16 cellular contexts compared by ENCODE assay signal in genomic region chr13:107141767-107142166, GRCh38.
A peak's percentile ranks its signal among the peaks of the same experiment; 100 is the strongest.
DNase-seq lines count a peak whose midpoint lies in the region; ATAC-seq and TF ChIP-seq lines count a peak whose summit lies in the region.
"Had no signal": no experiment of that assay in that cellular context is flagged by ENCODE, and none has a peak within 500 bp of the region (broad histone marks: within the 10 kb centered on the region; RNA-seq: fewer than 3 reads in every experiment).

No MANE protein-coding gene starts in this region.

- H3K9me3 ChIP-seq in SK-N-SH, result no peaks in the 10 kb centered on the region
- H3K9me3 ChIP-seq in left ventricle myocardium inferior (replicated peaks), result no peaks in the 10 kb centered on the region
- H3K9me3 ChIP-seq in heart left ventricle, result peaks cover 0 to 4% (median 0%) of the 10 kb centered on the region in 12 donors
- H3K9me3 ChIP-seq: A549; BLaER1 treated with 17β-estradiol and CSF1 and Interleukin-3, amounts not matched to agents 10 nM and 100 nM had no signal

- H3K4me1 ChIP-seq in SK-N-SH (ENCODE audit: control insufficient read depth in 1 of 2, insufficient read depth in 2 of 2, low read depth in 1 of 2, low read length in 1 of 2) (peaks cover 0 to 4% of the 10 kb centered on the region in 2 experiments; a peak in 2 of 4 replicates), left ventricle myocardium inferior (peaks cover 29% of the 10 kb centered on the region), heart left ventricle (peaks cover 0 to 35% (median 13%) of the 10 kb centered on the region in 12 donors)
- H3K4me1 ChIP-seq: A549; BLaER1 treated with 17β-estradiol and CSF1 and Interleukin-3, amounts not matched to agents 10 nM and 100 nM had no signal

- no peak for TF ChIP-seq RAD21 in SK-N-SH (IDR thresholded peaks at IDR 0.05; ENCODE audit: low read length)

- H3K4me3 ChIP-seq in SK-N-SH (ENCODE audit: low read depth in 2 of 2, low read length in 1 of 2) (no peak overlapping the region), left ventricle myocardium inferior (no peak overlapping the region), heart left ventricle (no peak overlapping the region)
- H3K4me3 ChIP-seq: A549; BLaER1 treated with 17β-estradiol and CSF1 and Interleukin-3, amounts not matched to agents 10 nM and 100 nM had no signal

- no peak overlapping the region for H3K9ac ChIP-seq in SK-N-SH
- H3K9ac ChIP-seq: BLaER1 treated with 17β-estradiol and CSF1 and Interleukin-3, amounts not matched to agents 10 nM and 100 nM had no signal

- CTCF ChIA-PET in SK-N-SH (lab: Yijun Ruan, JAX), result no interaction called here

- no peak overlapping the region for H3K4me2 ChIP-seq in SK-N-SH
- H3K4me2 ChIP-seq: A549; BLaER1 treated with 17β-estradiol and CSF1 and Interleukin-3, amounts not matched to agents 10 nM and 100 nM had no signal

- POLR2A ChIA-PET in SK-N-SH (lab: Yijun Ruan, JAX), result no interaction called here

- no peak overlapping the region for H2AFZ ChIP-seq in SK-N-SH (ENCODE audit: low read depth)

- H3K27me3 ChIP-seq in SK-N-SH (ENCODE audit: insufficient read depth) (no peaks in the 10 kb centered on the region), left ventricle myocardium inferior (ENCODE audit: low read depth) (no peaks in the 10 kb centered on the region), heart left ventricle (no peaks in the 10 kb centered on the region)
- H3K27me3 ChIP-seq: BLaER1 treated with 17β-estradiol and CSF1 and Interleukin-3, amounts not matched to agents 10 nM and 100 nM had no signal

- no peaks in the 10 kb centered on the region for H3F3A ChIP-seq in SK-N-SH (replicated peaks; ENCODE audit: insufficient read depth)

- WGBS in SK-N-SH (ENCODE audit: low lambda C conversion rate), result 46% methylated on average over 3 of the region's 3 CpGs
- 45 to 56% (median 55%) methylated on average over 3 of the region's 3 CpGs for WGBS in heart left ventricle, 4 donors

- H3K36me3 ChIP-seq in SK-N-SH (replicated peaks in 1 of 2; ENCODE audit: control insufficient read depth in 1 of 2, insufficient read depth in 2 of 2, low read length in 1 of 2) (no peaks in the 10 kb centered on the region), left ventricle myocardium inferior (no peaks in the 10 kb centered on the region), heart left ventricle (no peaks in the 10 kb centered on the region)
- H3K36me3 ChIP-seq: BLaER1 treated with 17β-estradiol and CSF1 and Interleukin-3, amounts not matched to agents 10 nM and 100 nM had no signal

- H3K9me2 ChIP-seq in SK-N-SH, result no peaks in the 10 kb centered on the region

- TF ChIP-seq CTCF in SK-N-SH (IDR thresholded peaks at IDR 0.05) (no peak), left ventricle myocardium inferior (IDR thresholded peaks at IDR 0.05; ENCODE audit: borderline replicate concordance) (no peak), heart left ventricle (IDR thresholded peaks at IDR 0.05) (no peak)

- no peak for TF ChIP-seq POLR2A in heart left ventricle (IDR thresholded peaks at IDR 0.05)

- DNase-seq in SK-N-SH (no peak), left ventricle myocardium inferior (no peak), heart left ventricle (no peak), left lobe of liver (ENCODE audit: low spot score) (no peak)
- DNase-seq: AML-193; Caco-2; Calu3; CD4-positive, alpha-beta T cell; CD8-positive, alpha-beta T cell; DMS79 treated with DMSO at 0.1 percent for 48 hours; GF-D8 had no signal

- H3K27ac ChIP-seq in SK-N-SH (ENCODE audit: low read depth in 2 of 2, low read length in 1 of 2) (no peak overlapping the region), left ventricle myocardium inferior (replicated peaks) (peak overlapping the region; percentile 24), heart left ventricle (no peak overlapping the region)
- H3K27ac ChIP-seq: 22Rv1; A549; BLaER1 treated with 17β-estradiol and CSF1 and Interleukin-3, amounts not matched to agents 10 nM and 100 nM; C4-2B had no signal

- TF ChIP-seq EP300 in SK-N-SH (IDR thresholded peaks at IDR 0.05; ENCODE audit: borderline replicate concordance in 1 of 2, low read depth in 1 of 2, low read length in 1 of 2), result no peak

- no peaks in the 10 kb centered on the region for H3K79me2 ChIP-seq in SK-N-SH (ENCODE audit: insufficient read depth)

- ATAC-seq in SK-N-SH treated with all-trans-retinoic acid at 6 μM for 48 hours (peak; percentile 64; the same call in 2 of the 3 replicates), heart left ventricle (no peak), left lobe of liver (peak; percentile 65)
- ATAC-seq: A549; CD8-positive, alpha-beta T cell had no signal

- intact Hi-C loops in left ventricle myocardium inferior (cut with micrococcal nuclease) (no loop called here), heart left ventricle (cut with DNase I) (loop anchor here in 1 of 10 donors (5.0 kb wide), 1 partner anchor 61 kb away; no protein-coding TSS in a partner anchor)

- no peaks in the 10 kb centered on the region for H4K20me1 ChIP-seq in SK-N-SH (ENCODE audit: insufficient read depth)
- H4K20me1 ChIP-seq: BLaER1 treated with 17β-estradiol and CSF1 and Interleukin-3, amounts not matched to agents 10 nM and 100 nM had no signal

TF ChIP-seq in SK-N-SH treated with all-trans-retinoic acid at 6 μM for 48 hours, 23 proteins besides CTCF, POLR2A, EP300 and RAD21:
- TF ChIP-seq ZNF8 (CRISPR knock-in tag; IDR thresholded peaks at IDR 0.05), result no peak
- TF ChIP-seq PPARA (CRISPR knock-in tag; IDR thresholded peaks at IDR 0.05; ENCODE audit: borderline replicate concordance), result no peak
- no peak for TF ChIP-seq CREB5 (CRISPR knock-in tag; IDR thresholded peaks at IDR 0.05; ENCODE audit: low read depth)
- peak; percentile 43 for TF ChIP-seq ISL1 (CRISPR knock-in tag; IDR thresholded peaks at IDR 0.05)

TF ChIP-seq in SK-N-SH, 30 proteins besides CTCF, POLR2A, EP300 and RAD21 (continues in another document):
- TF ChIP-seq MXI1 (IDR thresholded peaks at IDR 0.05; ENCODE audit: low read depth, low read length) (no peak), FOXJ3 (CRISPR knock-in tag; IDR thresholded peaks at IDR 0.05) (no peak), TCF12 (IDR thresholded peaks at IDR 0.05) (no peak), POLR2AphosphoS5 (IDR thresholded peaks at IDR 0.05; ENCODE audit: low read depth, low read length) (no peak), RXRA (IDR thresholded peaks at IDR 0.05; ENCODE audit: borderline replicate concordance, low read depth) (no peak), GABPA (IDR thresholded peaks at IDR 0.05; ENCODE audit: low read depth) (no peak), FOSL2 (IDR thresholded peaks at IDR 0.05; ENCODE audit: borderline replicate concordance, low read depth) (no peak), TEAD4 (IDR thresholded peaks at IDR 0.05; ENCODE audit: borderline replicate concordance, insufficient read depth) (no peak), REST (IDR thresholded peaks at IDR 0.05; ENCODE audit: low read depth, low read length) (no peak)
- TF ChIP-seq, protein P1, sequence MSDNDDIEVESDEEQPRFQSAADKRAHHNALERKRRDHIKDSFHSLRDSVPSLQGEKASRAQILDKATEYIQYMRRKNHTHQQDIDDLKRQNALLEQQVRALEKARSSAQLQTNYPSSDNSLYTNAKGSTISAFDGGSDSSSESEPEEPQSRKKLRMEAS (IDR thresholded peaks at IDR 0.05; ENCODE audit: low read depth), result no peak
- TF ChIP-seq, protein P2, sequence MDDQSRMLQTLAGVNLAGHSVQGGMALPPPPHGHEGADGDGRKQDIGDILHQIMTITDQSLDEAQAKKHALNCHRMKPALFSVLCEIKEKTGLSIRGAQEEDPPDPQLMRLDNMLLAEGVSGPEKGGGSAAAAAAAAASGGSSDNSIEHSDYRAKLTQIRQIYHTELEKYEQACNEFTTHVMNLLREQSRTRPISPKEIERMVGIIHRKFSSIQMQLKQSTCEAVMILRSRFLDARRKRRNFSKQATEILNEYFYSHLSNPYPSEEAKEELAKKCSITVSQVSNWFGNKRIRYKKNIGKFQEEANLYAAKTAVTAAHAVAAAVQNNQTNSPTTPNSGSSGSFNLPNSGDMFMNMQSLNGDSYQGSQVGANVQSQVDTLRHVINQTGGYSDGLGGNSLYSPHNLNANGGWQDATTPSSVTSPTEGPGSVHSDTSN (IDR thresholded peaks at IDR 0.05), result no peak
- TF ChIP-seq, protein P3, sequence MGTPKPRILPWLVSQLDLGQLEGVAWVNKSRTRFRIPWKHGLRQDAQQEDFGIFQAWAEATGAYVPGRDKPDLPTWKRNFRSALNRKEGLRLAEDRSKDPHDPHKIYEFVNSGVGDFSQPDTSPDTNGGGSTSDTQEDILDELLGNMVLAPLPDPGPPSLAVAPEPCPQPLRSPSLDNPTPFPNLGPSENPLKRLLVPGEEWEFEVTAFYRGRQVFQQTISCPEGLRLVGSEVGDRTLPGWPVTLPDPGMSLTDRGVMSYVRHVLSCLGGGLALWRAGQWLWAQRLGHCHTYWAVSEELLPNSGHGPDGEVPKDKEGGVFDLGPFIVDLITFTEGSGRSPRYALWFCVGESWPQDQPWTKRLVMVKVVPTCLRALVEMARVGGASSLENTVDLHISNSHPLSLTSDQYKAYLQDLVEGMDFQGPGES (IDR thresholded peaks at IDR 0.05; ENCODE audit: low read depth, low read length), result no peak

Comparison
In these comparisons a context has a peak if more than half of its experiments do, and no peak if none do; other contexts are left out.
1. ATAC-seq: peak in SK-N-SH treated with all-trans-retinoic acid at 6 μM for 48 hours (single experiment) and left lobe of liver (single experiment); none in heart left ventricle (0 of 4).